ENCODE assay signal across 1 cellular context in the genomic region with DNA sequence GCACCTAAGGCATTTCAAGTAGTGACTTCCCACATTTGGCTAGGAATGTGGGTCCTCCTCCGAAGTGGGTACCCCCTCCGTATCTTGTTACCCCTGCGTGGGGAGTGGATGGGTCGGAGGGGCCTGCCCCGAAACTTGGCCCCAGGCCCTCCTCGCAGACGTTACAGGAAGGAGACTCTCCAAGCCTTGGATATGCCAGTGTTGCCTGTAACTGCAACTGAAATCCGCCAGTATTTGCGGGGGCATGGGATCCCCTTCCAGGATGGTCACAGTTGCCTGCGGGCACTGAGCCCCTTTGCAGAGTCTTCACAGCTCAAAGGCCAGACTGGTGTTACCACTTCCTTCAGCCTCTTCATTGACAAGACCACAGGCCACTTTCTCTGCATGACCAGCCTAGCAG.
TF ChIP-seq lines count a peak whose summit lies in the region.

No MANE protein-coding gene starts in this region.

TF ChIP-seq in H1, 55 proteins besides CTCF, POLR2A, EP300 and RAD21:
- TF ChIP-seq PHF8 (conservative IDR thresholded peaks at IDR 0.05; ENCODE audit: low read depth, low read length) (no peak), KDM5A (IDR thresholded peaks at IDR 0.05; ENCODE audit: low read length) (no peak), EGR1 (IDR thresholded peaks at IDR 0.05; ENCODE audit: borderline replicate concordance, low read depth, low read length) (no peak), GABPA (IDR thresholded peaks at IDR 0.05; ENCODE audit: borderline replicate concordance, insufficient read depth, low read length) (no peak), ASH2L (IDR thresholded peaks at IDR 0.05; ENCODE audit: low read length) (no peak)
